Comparison of ENCODE assay signal across 18 cellular contexts in genomic region chr17:61756561-61756960, GRCh38.
"Had no signal": no experiment of that assay in that cellular context is flagged by ENCODE, and none has a peak within 500 bp of the region (broad histone marks: within the 10 kb centered on the region; RNA-seq: fewer than 3 reads in every experiment).

No MANE protein-coding gene starts in this region.

- ATAC-seq: effector memory CD8-positive, alpha-beta T cell; right lobe of liver; stimulated activated naive CD8-positive, alpha-beta T cell treated with anti-CD3 and anti-CD28 coated beads, Interleukin-15, Interleukin-2, amounts not matched to agents 100 U/mL and 50 U/mL, for 24 hours had no signal

- DNase-seq: activated CD4-positive, alpha-beta T cell treated with anti-CD3 and anti-CD28 coated beads, Interleukin-2, amount 10 ng/mL, durations not matched to agents 24 days and 14 days; activated CD4-positive, CD25-positive, alpha-beta regulatory T cell; activated CD8-positive, alpha-beta memory T cell treated with anti-CD3 and anti-CD28 coated beads, Interleukin-2, amount 50 U/mL, for 48 hours; activated naive CD8-positive, alpha-beta T cell treated with anti-CD3 and anti-CD28 coated beads, Interleukin-2, amount 10 ng/mL, durations not matched to agents 7 days and 5 days; anterior cingulate cortex; brain microvascular endothelial cell; dermis blood vessel endothelial cell; effector memory CD8-positive, alpha-beta T cell; islet precursor cell; midbrain; ovary; right lobe of liver; stimulated activated CD4-positive, alpha-beta T cell treated with anti-CD3 and anti-CD28 coated beads, Interleukin-4, amount 100 ng/mL, for 4 hours; stimulated activated CD8-positive, alpha-beta memory T cell treated with anti-CD3 and anti-CD28 coated beads, Interleukin-4, amount 100 ng/mL, for 48 hours; stimulated activated naive CD8-positive, alpha-beta T cell treated with anti-CD3 and anti-CD28 coated beads, Interleukin-15, Interleukin-2, amounts not matched to agents 100 U/mL and 50 U/mL, for 24 hours; trophoblast cell had no signal

- H3K4me1 ChIP-seq: right lobe of liver, suprapubic skin had no signal

- H3K27me3 ChIP-seq: brain microvascular endothelial cell, ovary, right lobe of liver, suprapubic skin had no signal

- H3K27ac ChIP-seq: brain microvascular endothelial cell, ovary, right lobe of liver, suprapubic skin had no signal

- H3K4me3 ChIP-seq: ovary, right lobe of liver, smooth muscle cell, suprapubic skin had no signal

- H3K9me3 ChIP-seq: ovary, right lobe of liver, suprapubic skin had no signal

- H3K36me3 ChIP-seq: brain microvascular endothelial cell, ovary, right lobe of liver, suprapubic skin had no signal
